In genomic region chr2:235661538-235661937, GRCh38 we compare ENCODE assay signal across 26 cellular contexts.
"Had no signal": no experiment of that assay in that cellular context is flagged by ENCODE, and none has a peak within 500 bp of the region (broad histone marks: within the 10 kb centered on the region; RNA-seq: fewer than 3 reads in every experiment).

No MANE protein-coding gene starts in this region.

- H3K27ac ChIP-seq: cardiac muscle cell, SJCRH30, WERI-Rb-1 had no signal

- H3K9me3 ChIP-seq: SJCRH30, SK-N-SH had no signal

- H3K9ac ChIP-seq: SK-N-SH had no signal

- DNase-seq: activated CD4-positive, alpha-beta memory T cell treated with anti-CD3 and anti-CD28 coated beads, Interleukin-2, amount 10 ng/mL, durations not matched to agents 7 days and 5 days; activated CD4-positive, alpha-beta T cell treated with anti-CD3 and anti-CD28 coated beads for 36 hours; activated CD4-positive, alpha-beta T cell treated with anti-CD3 and anti-CD28 coated beads, Interleukin-2, amount 50 U/mL, for 1 hour; activated gamma-delta T cell; activated naive CD4-positive, alpha-beta T cell treated with anti-CD3 and anti-CD28 coated beads for 36 hours; activated T-cell treated with anti-CD3 and anti-CD28 coated beads for 4 hours; activated T-cell treated with anti-CD3 and anti-CD28 coated beads, Interleukin-2, amount 50 U/mL, for 48 hours; amygdala; Karpas-422; MM.1S; NCI-H1105; NCI-H1436; NCI-H1694 treated with DMSO at 0.1 percent for 48 hours; NCI-H2029 treated with DMSO at 0.1 percent for 48 hours; NCI-H526 treated with DMSO at 0.1 percent for 48 hours; NCI-H82; OCI-M1; RPMI8226; SJCRH30; T-helper 1 cell; WERI-Rb-1 had no signal

- H3K4me3 ChIP-seq: cardiac muscle cell, SJCRH30 had no signal

- H3K36me3 ChIP-seq: cardiac muscle cell, SJCRH30, WERI-Rb-1 had no signal

- ATAC-seq: activated CD4-positive, alpha-beta T cell treated with anti-CD3 and anti-CD28 coated beads for 36 hours; activated T-helper 17 cell treated with anti-CD3 and anti-CD28 coated beads, Interleukin-2, amount 50 U/mL, for 72 hours; Panc1; Right ventricle myocardium inferior had no signal

- H3K27me3 ChIP-seq: cardiac muscle cell, SJCRH30 had no signal
